18 cellular contexts compared by ENCODE assay signal in the genomic region with DNA sequence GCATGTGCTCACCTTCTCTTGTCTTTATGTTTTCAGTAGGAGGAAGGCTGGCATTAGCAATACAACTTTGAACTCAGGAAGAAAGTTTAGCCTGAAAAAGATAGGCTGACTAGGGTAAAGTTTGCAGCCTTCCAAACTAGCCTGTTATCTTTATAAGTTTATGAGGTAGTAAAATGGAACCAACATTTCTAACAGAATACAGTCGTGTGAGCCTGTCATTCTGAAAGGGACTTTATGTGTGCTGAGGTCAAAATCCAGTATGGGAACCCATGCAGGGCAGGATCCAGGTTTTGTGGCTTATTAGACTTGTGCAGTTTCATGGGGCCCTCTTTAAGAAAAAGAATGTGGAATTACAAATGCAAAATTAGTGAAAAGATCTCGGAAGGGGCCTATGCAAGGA.
DNase-seq lines count a peak whose midpoint lies in the region; ATAC-seq and TF ChIP-seq lines count a peak whose summit lies in the region.
"Had no signal": no experiment of that assay in that cellular context is flagged by ENCODE, and none has a peak within 500 bp of the region (broad histone marks: within the 10 kb centered on the region; RNA-seq: fewer than 3 reads in every experiment).

No MANE protein-coding gene starts in this region.

- H3K4me1 ChIP-seq in GM23338 (ENCODE audit: insufficient read depth) (no peaks in the 10 kb centered on the region), hepatocyte (ENCODE audit: insufficient read depth) (peaks cover 10% of the 10 kb centered on the region), smooth muscle cell (ENCODE audit: low read depth) (no peaks in the 10 kb centered on the region)
- H3K4me1 ChIP-seq: BE2C, HAP-1 had no signal

- H3K9ac ChIP-seq in smooth muscle cell (ENCODE audit: low read depth): no peak overlapping the region
- H3K9ac ChIP-seq: KMS-11 had no signal

- H3K79me2 ChIP-seq in GM23338 (replicated peaks; ENCODE audit: insufficient read depth) (no peaks in the 10 kb centered on the region), hepatocyte (no peaks in the 10 kb centered on the region), smooth muscle cell (ENCODE audit: low read depth) (no peaks in the 10 kb centered on the region)

- H3K9me3 ChIP-seq in hepatocyte (ENCODE audit: low read depth) (no peaks in the 10 kb centered on the region), smooth muscle cell (replicated peaks; ENCODE audit: low read depth) (no peaks in the 10 kb centered on the region)
- H3K9me3 ChIP-seq in CD4-positive, alpha-beta T cell (ENCODE audit: control insufficient read depth, low read length): no peaks in the 10 kb centered on the region
- H3K9me3 ChIP-seq: BE2C, HAP-1 had no signal

- no peaks in the 10 kb centered on the region for H3K9me3 Mint-ChIP-seq in GM23338
- no peaks in the 10 kb centered on the region for H3K9me3 Mint-ChIP-seq in CD4-positive, alpha-beta T cell
- H3K9me3 Mint-ChIP-seq: CD8-positive, alpha-beta T cell; IgD-negative memory B cell had no signal

- H3K4me3 Mint-ChIP-seq in GM23338: no peak overlapping the region
- no peak overlapping the region for H3K4me3 Mint-ChIP-seq in CD4-positive, alpha-beta T cell
- H3K4me3 Mint-ChIP-seq: CD8-positive, alpha-beta T cell; IgD-negative memory B cell had no signal

- H3K27me3 ChIP-seq in GM23338 (ENCODE audit: insufficient read depth) (no peaks in the 10 kb centered on the region), hepatocyte (no peaks in the 10 kb centered on the region), smooth muscle cell (ENCODE audit: low read depth) (no peaks in the 10 kb centered on the region)
- no peaks in the 10 kb centered on the region for H3K27me3 ChIP-seq in CD4-positive, alpha-beta T cell (ENCODE audit: control insufficient read depth, insufficient read depth, low read length)
- H3K27me3 ChIP-seq: BE2C had no signal

- H4K20me1 ChIP-seq in GM23338 (replicated peaks; ENCODE audit: insufficient read depth) (no peaks in the 10 kb centered on the region), hepatocyte (ENCODE audit: insufficient read depth, poor library complexity, severe bottlenecking) (no peaks in the 10 kb centered on the region), smooth muscle cell (ENCODE audit: low read depth) (no peaks in the 10 kb centered on the region)

- 45% methylated on average over 2 of the region's 2 CpGs for WGBS in hepatocyte (ENCODE audit: low lambda C conversion rate, missing lambda C conversion rate)
- WGBS in smooth muscle cell (ENCODE audit: low lambda C conversion rate): 49% methylated on average over 2 of the region's 2 CpGs

- H3K27me3 Mint-ChIP-seq in GM23338 (ENCODE audit: insufficient read depth, low read depth, poor library complexity): no peaks in the 10 kb centered on the region
- no peaks in the 10 kb centered on the region for H3K27me3 Mint-ChIP-seq in CD4-positive, alpha-beta T cell
- H3K27me3 Mint-ChIP-seq: IgD-negative memory B cell had no signal

- intact Hi-C loops in CD4-positive, alpha-beta T cell (cut with DNase I, micrococcal nuclease): no loop called here

- H3K9me2 ChIP-seq in GM23338 (ENCODE audit: insufficient read depth) (no peaks in the 10 kb centered on the region), hepatocyte (replicated peaks; ENCODE audit: insufficient read depth) (no peaks in the 10 kb centered on the region)

- no peak overlapping the region for H3K4me2 ChIP-seq in GM23338
- no peak overlapping the region for H3K4me2 ChIP-seq in hepatocyte
- H3K4me2 ChIP-seq in smooth muscle cell: no peak overlapping the region
- H3K4me2 ChIP-seq: KMS-11 had no signal

- H3K36me3 Mint-ChIP-seq in GM23338 (ENCODE audit: low read depth): no peaks in the 10 kb centered on the region
- H3K36me3 Mint-ChIP-seq in CD4-positive, alpha-beta T cell (ENCODE audit: low read depth): no peaks in the 10 kb centered on the region
- H3K36me3 Mint-ChIP-seq: CD8-positive, alpha-beta T cell; IgD-negative memory B cell had no signal

- CTCF ChIA-PET in CD4-positive, alpha-beta T cell (lab: Charles Lee): no interaction called here

- no peak overlapping the region for H3K27ac Mint-ChIP-seq in GM23338
- H3K27ac Mint-ChIP-seq in CD4-positive, alpha-beta T cell: no peak overlapping the region
- H3K27ac Mint-ChIP-seq: CD8-positive, alpha-beta T cell; IgD-negative memory B cell had no signal

- no peaks in the 10 kb centered on the region for H3K4me1 Mint-ChIP-seq in GM23338
- no peaks in the 10 kb centered on the region for H3K4me1 Mint-ChIP-seq in CD4-positive, alpha-beta T cell (ENCODE audit: low read depth)

- H3K36me3 ChIP-seq in GM23338 (ENCODE audit: insufficient read depth): no peaks in the 10 kb centered on the region
- no peaks in the 10 kb centered on the region for H3K36me3 ChIP-seq in hepatocyte (replicated peaks; ENCODE audit: insufficient read depth, low read depth)
- no peaks in the 10 kb centered on the region for H3K36me3 ChIP-seq in smooth muscle cell (ENCODE audit: low read depth)
- H3K36me3 ChIP-seq: BE2C, HAP-1 had no signal

- no peak overlapping the region for H3K27ac ChIP-seq in GM23338 (ENCODE audit: low read depth)
- peak overlapping the region; percentile 22 for H3K27ac ChIP-seq in hepatocyte
- no peak overlapping the region for H3K27ac ChIP-seq in smooth muscle cell (ENCODE audit: low read depth)
- H3K27ac ChIP-seq in CD4-positive, alpha-beta T cell (ENCODE audit: low read depth, low read length): no peak overlapping the region
- H3K27ac ChIP-seq: C4-2B, KMS-11 had no signal

- no peak for ATAC-seq in GM23338
- no peak for ATAC-seq in CD4-positive, alpha-beta T cell (ENCODE audit: poor library complexity)
- ATAC-seq in HG03196 (IDR thresholded peaks at IDR 0.05; ENCODE audit: unreplicated experiment): no peak
- ATAC-seq: CD8-positive, alpha-beta T cell had no signal

- TF ChIP-seq CTCF in GM23338 (conservative IDR thresholded peaks at IDR 0.05; ENCODE audit: low read depth in 2 of 2) (no peak), hepatocyte (IDR thresholded peaks at IDR 0.05; ENCODE audit: poor library complexity) (no peak), smooth muscle cell (IDR thresholded peaks at IDR 0.05; ENCODE audit: borderline replicate concordance, insufficient read depth, poor library complexity, severe bottlenecking) (no peak)
- TF ChIP-seq CTCF in CD4-positive, alpha-beta T cell (IDR thresholded peaks at IDR 0.05): no peak

- POLR2A ChIA-PET in CD4-positive, alpha-beta T cell (lab: Charles Lee): no interaction called here

- DNase-seq in GM23338 (ENCODE audit: low spot score) (no peak), LoVo (ENCODE audit: low spot score) (peak; percentile 53), hepatocyte (ENCODE audit: low spot score) (peak; percentile 44), smooth muscle cell (lab: John Stamatoyannopoulos, UW; ENCODE audit: unreplicated experiment) (no peak), NCI-H1048 (lab: John Stamatoyannopoulos, UW) (no peak)
- DNase-seq in activated naive CD4-positive, alpha-beta T cell (lab: John Stamatoyannopoulos, UW): no peak
- no peak for DNase-seq in CD4-positive, alpha-beta T cell
- DNase-seq: BE2C; CD8-positive, alpha-beta T cell; COR-L47; DMS53; GF-D8; GOT3 had no signal

- H2AFZ ChIP-seq in GM23338 (0 out of 2 replicates have a peak overlapping the region, but pooled peaks have one; percentile 25), hepatocyte (no peak overlapping the region), smooth muscle cell (ENCODE audit: low read depth) (peak overlapping the region; percentile 34)

- H3F3A ChIP-seq in GM23338 (replicated peaks; ENCODE audit: low read depth) (no peaks in the 10 kb centered on the region), smooth muscle cell (ENCODE audit: low read depth) (no peaks in the 10 kb centered on the region)

- no peak overlapping the region for H3K4me3 ChIP-seq in GM23338
- no peak overlapping the region for H3K4me3 ChIP-seq in hepatocyte
- no peak overlapping the region for H3K4me3 ChIP-seq in smooth muscle cell
- H3K4me3 ChIP-seq: HAP-1 had no signal

TF ChIP-seq in GM23338, 12 proteins besides CTCF, POLR2A, EP300 and RAD21 (continues in another document):
- TF ChIP-seq REST (IDR thresholded peaks at IDR 0.05; ENCODE audit: unreplicated experiment) (no peak), JUNB (IDR thresholded peaks at IDR 0.05; ENCODE audit: unreplicated experiment) (no peak), ZNF114 (CRISPR knock-in tag; IDR thresholded peaks at IDR 0.05) (no peak)
- TF ChIP-seq, protein P1, sequence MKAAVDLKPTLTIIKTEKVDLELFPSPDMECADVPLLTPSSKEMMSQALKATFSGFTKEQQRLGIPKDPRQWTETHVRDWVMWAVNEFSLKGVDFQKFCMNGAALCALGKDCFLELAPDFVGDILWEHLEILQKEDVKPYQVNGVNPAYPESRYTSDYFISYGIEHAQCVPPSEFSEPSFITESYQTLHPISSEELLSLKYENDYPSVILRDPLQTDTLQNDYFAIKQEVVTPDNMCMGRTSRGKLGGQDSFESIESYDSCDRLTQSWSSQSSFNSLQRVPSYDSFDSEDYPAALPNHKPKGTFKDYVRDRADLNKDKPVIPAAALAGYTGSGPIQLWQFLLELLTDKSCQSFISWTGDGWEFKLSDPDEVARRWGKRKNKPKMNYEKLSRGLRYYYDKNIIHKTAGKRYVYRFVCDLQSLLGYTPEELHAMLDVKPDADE (IDR thresholded peaks at IDR 0.05): no peak

Comparison
In these comparisons a context has a peak if more than half of its experiments do, and no peak if none do; other contexts are left out.
1. DNase-seq: peak in LoVo (single experiment) and hepatocyte (single experiment); none in GM23338 (single experiment), smooth muscle cell (single experiment), activated naive CD4-positive, alpha-beta T cell (0 of 4), CD4-positive, alpha-beta T cell (0 of 10) and NCI-H1048 (single experiment).